Comparison of ENCODE assay signal across 15 cellular contexts in genomic region chr9:136968333-136969127, GRCh38. TPM values are rescaled to one million over a fixed set of nuclear protein-coding genes. Genes with fewer than 3 reads are reported as not detected.
DNase-seq lines count a peak whose midpoint lies in the region; ATAC-seq and TF ChIP-seq lines count a peak whose summit lies in the region.
"Had no signal": no experiment of that assay in that cellular context is flagged by ENCODE, and none has a peak within 500 bp of the region (broad histone marks: within the 10 kb centered on the region; RNA-seq: fewer than 3 reads in every experiment).

No MANE protein-coding gene starts in this region.

- peaks cover 4 to 13% of the 10 kb centered on the region in 2 donors for H3K4me1 ChIP-seq in neuronal stem cell (ENCODE audit: control insufficient read depth in 2 of 2, insufficient read depth in 1 of 2, low read depth in 1 of 2, low read length in 2 of 2)

- ATAC-seq in GM18511 (IDR thresholded peaks at IDR 0.05; ENCODE audit: unreplicated experiment), result no peak
- ATAC-seq: HCT116 had no signal

- POLR2A ChIA-PET in RWPE1 (lab: Yijun Ruan, JAX; ENCODE audit: low non-redundant PET), result no interaction called here

- no peaks in the 10 kb centered on the region for H3K79me1 ChIP-seq in neuronal stem cell (ENCODE audit: low read depth, low read length)

- peak overlapping the region; percentile 75 for H2BK5ac ChIP-seq in neuronal stem cell (ENCODE audit: low read length)

- H3K4me3 ChIP-seq in neuronal stem cell (ENCODE audit: low read length in 2 of 2), result no peak overlapping the region
- H3K4me3 ChIP-seq: BLaER1 had no signal

- peak overlapping the region; percentile 94 for H2AK5ac ChIP-seq in neuronal stem cell (ENCODE audit: low read depth, low read length)

- peak overlapping the region; percentile 17 for H3K27ac Mint-ChIP-seq in activated naive CD4-positive, alpha-beta T cell treated with anti-CD3 and anti-CD28 coated beads, Interleukin-2, amount 50 U/mL, for 24 hours
- H3K27ac Mint-ChIP-seq in activated naive CD4-positive, alpha-beta T cell treated with anti-CD3 and anti-CD28 coated beads, Interleukin-2, amount 10 ng/mL, durations not matched to agents 7 days and 5 days, result no peak overlapping the region

- peak overlapping the region; percentile 55 for H3K23ac ChIP-seq in neuronal stem cell (ENCODE audit: low read depth, low read length, poor library complexity)

- H3K27ac ChIP-seq in RWPE1 (peak overlapping the region; percentile 7; the same call in 1 of the 2 replicates), neuronal stem cell (replicated peaks; ENCODE audit: low read length) (no peak overlapping the region)
- H3K27ac ChIP-seq: 22Rv1 had no signal

- no peaks in the 10 kb centered on the region for H3K36me3 Mint-ChIP-seq in activated naive CD4-positive, alpha-beta T cell treated with anti-CD3 and anti-CD28 coated beads, Interleukin-2, amount 50 U/mL, for 24 hours
- no peaks in the 10 kb centered on the region for H3K36me3 Mint-ChIP-seq in activated naive CD4-positive, alpha-beta T cell treated with anti-CD3 and anti-CD28 coated beads, Interleukin-2, amount 10 ng/mL, durations not matched to agents 7 days and 5 days
- H3K36me3 Mint-ChIP-seq: CD8-positive, alpha-beta memory T cell had no signal

- H3K4me1 Mint-ChIP-seq in activated naive CD4-positive, alpha-beta T cell treated with anti-CD3 and anti-CD28 coated beads, Interleukin-2, amount 50 U/mL, for 24 hours, result peaks cover 20% of the 10 kb centered on the region
- H3K4me1 Mint-ChIP-seq in activated naive CD4-positive, alpha-beta T cell treated with anti-CD3 and anti-CD28 coated beads, Interleukin-2, amount 10 ng/mL, durations not matched to agents 7 days and 5 days, result peaks cover 22% of the 10 kb centered on the region

- H3K9me3 Mint-ChIP-seq in activated naive CD4-positive, alpha-beta T cell treated with anti-CD3 and anti-CD28 coated beads, Interleukin-2, amount 50 U/mL, for 24 hours, result no peaks in the 10 kb centered on the region
- no peaks in the 10 kb centered on the region for H3K9me3 Mint-ChIP-seq in activated naive CD4-positive, alpha-beta T cell treated with anti-CD3 and anti-CD28 coated beads, Interleukin-2, amount 10 ng/mL, durations not matched to agents 7 days and 5 days
- H3K9me3 Mint-ChIP-seq: CD8-positive, alpha-beta memory T cell had no signal

- H2BK15ac ChIP-seq in neuronal stem cell (ENCODE audit: low read length), result peak overlapping the region; percentile 85

- H4K91ac ChIP-seq in neuronal stem cell (ENCODE audit: low read depth, low read length, poor library complexity), result no peak overlapping the region

- H3K4me3 Mint-ChIP-seq in activated naive CD4-positive, alpha-beta T cell treated with anti-CD3 and anti-CD28 coated beads, Interleukin-2, amount 50 U/mL, for 24 hours, result no peak overlapping the region
- H3K4me3 Mint-ChIP-seq in activated naive CD4-positive, alpha-beta T cell treated with anti-CD3 and anti-CD28 coated beads, Interleukin-2, amount 10 ng/mL, durations not matched to agents 7 days and 5 days, result no peak overlapping the region
- H3K4me3 Mint-ChIP-seq: CD8-positive, alpha-beta memory T cell had no signal

- peak overlapping the region; percentile 30 for H3K9ac ChIP-seq in neuronal stem cell (ENCODE audit: low read depth, low read length, poor library complexity)
- H3K9ac ChIP-seq: BLaER1 had no signal

- no peak overlapping the region for H2BK120ac ChIP-seq in neuronal stem cell (ENCODE audit: low read depth, low read length)

- peak overlapping the region; percentile 84 for H2BK12ac ChIP-seq in neuronal stem cell (ENCODE audit: low read length)

- H3K27me3 Mint-ChIP-seq in activated naive CD4-positive, alpha-beta T cell treated with anti-CD3 and anti-CD28 coated beads, Interleukin-2, amount 50 U/mL, for 24 hours, result no peaks in the 10 kb centered on the region
- peaks cover 26% of the 10 kb centered on the region for H3K27me3 Mint-ChIP-seq in activated naive CD4-positive, alpha-beta T cell treated with anti-CD3 and anti-CD28 coated beads, Interleukin-2, amount 10 ng/mL, durations not matched to agents 7 days and 5 days

- no peaks in the 10 kb centered on the region for H3K36me3 ChIP-seq in neuronal stem cell (replicated peaks in 1 of 2; ENCODE audit: control insufficient read depth in 2 of 2, insufficient read depth in 2 of 2, low read length in 2 of 2)
- H3K36me3 ChIP-seq: BLaER1 had no signal

- no peaks in the 10 kb centered on the region for H3K9me3 ChIP-seq in neuronal stem cell (replicated peaks in 1 of 2; ENCODE audit: control insufficient read depth in 2 of 2, insufficient read depth in 1 of 2, low read depth in 1 of 2, low read length in 2 of 2)
- H3K9me3 ChIP-seq: BLaER1 had no signal

- no CpG with 5 or more reads among the region's 17 CpGs for WGBS in neuronal stem cell (ENCODE audit: extremely low coverage in 2 of 2, insufficient read length in 2 of 2, insufficient replicate concordance in 1 of 2), 2 donors

- H4K8ac ChIP-seq in neuronal stem cell (ENCODE audit: low read depth, low read length), result peak overlapping the region; percentile 43

- CTCF ChIA-PET in activated naive CD4-positive, alpha-beta T cell treated with anti-CD3 and anti-CD28 coated beads, Interleukin-2, amount 10 ng/mL, durations not matched to agents 7 days and 5 days (lab: Charles Lee), result interaction anchor here (0.8 to 1.0 kb wide), 2 partner anchors 18 to 126 kb away, joined by 3 read pairs; partner anchors contain the start of gene AJM1
- CTCF ChIA-PET in RWPE1 (lab: Yijun Ruan, JAX), result interaction anchor here (0.6 kb wide), 1 partner anchor 483 kb away, joined by 5 read pairs; no protein-coding TSS in a partner anchor

- no peak for DNase-seq in activated naive CD4-positive, alpha-beta T cell treated with anti-CD3 and anti-CD28 coated beads, Interleukin-2, amount 10 ng/mL, durations not matched to agents 7 days and 5 days
- DNase-seq in COLO668 (lab: John Stamatoyannopoulos, UW; ENCODE audit: unreplicated experiment), result peak; percentile 14
- no peak for DNase-seq in RWPE1 (ENCODE audit: low spot score)
- DNase-seq in neuronal stem cell (ENCODE audit: low spot score), result no peak
- no peak for DNase-seq in SW 1271 (lab: John Stamatoyannopoulos, UW)
- no peak for DNase-seq in NCI-H510A (lab: John Stamatoyannopoulos, UW)
- DNase-seq: AML-193; CD8-positive, alpha-beta memory T cell; DMS53; GF-D8 had no signal

- peak overlapping the region; percentile 11 for H3K4ac ChIP-seq in neuronal stem cell (ENCODE audit: low read length)

- H2AFZ ChIP-seq in neuronal stem cell (ENCODE audit: low read length), result no peak overlapping the region

- H3K14ac ChIP-seq in neuronal stem cell (ENCODE audit: low read length), result peak overlapping the region; percentile 89

- peak overlapping the region; percentile 76 for H3K18ac ChIP-seq in neuronal stem cell (ENCODE audit: low read length)

- peaks cover 0 to 27% (median 0%) of the 10 kb centered on the region in 3 experiments for H3K27me3 ChIP-seq in neuronal stem cell (ENCODE audit: control insufficient read depth in 3 of 3, insufficient read depth in 3 of 3, low read depth in 1 of 3, low read length in 3 of 3)
- H3K27me3 ChIP-seq: BLaER1 had no signal

- H3K4me2 ChIP-seq in neuronal stem cell (ENCODE audit: insufficient read depth, low read length, poor library complexity, severe bottlenecking), result no peak overlapping the region
- H3K4me2 ChIP-seq: BLaER1 had no signal

- TF ChIP-seq CTCF in RWPE1 (conservative IDR thresholded peaks at IDR 0.05; ENCODE audit: low read depth), result no peak

RNA-seq across cellular contexts. Expression of gene PTGDS, which starts 8.8 kb away (rescaled TPM):
- polyA plus RNA-seq in neuronal stem cell (2013, experiment 1 of 2), result 0.33 TPM
- polyA plus RNA-seq in neuronal stem cell (2013, experiment 2 of 2), result 0.42 TPM

RNA-seq across cellular contexts. Expression of gene LCNL1, which starts 14.3 kb away (rescaled TPM):
- 0.07 TPM for polyA plus RNA-seq in neuronal stem cell (2013, experiment 1 of 2)
- 0.07 TPM for polyA plus RNA-seq in neuronal stem cell (2013, experiment 2 of 2)

RNA-seq across cellular contexts. Expression of gene LCN12, which starts 16.5 kb away (rescaled TPM):
- 0.07 TPM for polyA plus RNA-seq in neuronal stem cell (2013, experiment 1 of 2)
- 0.12 TPM for polyA plus RNA-seq in neuronal stem cell (2013, experiment 2 of 2)
- polyA plus RNA-seq: CD8-positive, alpha-beta memory T cell had no signal

RNA-seq across cellular contexts. Expression of gene C8G, which starts 23.5 kb away (rescaled TPM):
- 0.31 TPM for polyA plus RNA-seq in neuronal stem cell (2013, experiment 1 of 2)
- 0.22 TPM for polyA plus RNA-seq in neuronal stem cell (2013, experiment 2 of 2)
- polyA plus RNA-seq: CD8-positive, alpha-beta memory T cell had no signal

RNA-seq across cellular contexts. Expression of gene PAXX, which starts 23.7 kb away (rescaled TPM):
- polyA plus RNA-seq in neuronal stem cell (2013, experiment 1 of 2), result 57.4 TPM
- polyA plus RNA-seq in neuronal stem cell (2013, experiment 2 of 2), result 58.1 TPM
